8 cellular contexts compared by ENCODE assay signal in genomic region chr5:177317959-177318377, GRCh38. TPM values are rescaled to one million over a fixed set of nuclear protein-coding genes. Genes with fewer than 3 reads are reported as not detected.
DNase-seq lines count a peak whose midpoint lies in the region; ATAC-seq and TF ChIP-seq lines count a peak whose summit lies in the region.

No MANE protein-coding gene starts in this region.

- peak; percentile 94 for TF ChIP-seq CTCF in endodermal cell (conservative IDR thresholded peaks at IDR 0.05)

- peaks cover 0 to 22% (median 10%) of the 10 kb centered on the region in 4 donors for H3K4me1 Mint-ChIP-seq in CD4-positive, CD25-positive, alpha-beta regulatory T cell
- H3K4me1 Mint-ChIP-seq in endodermal cell = peaks cover 6% of the 10 kb centered on the region

- no peak overlapping the region for H3K27ac ChIP-seq in CD4-positive, CD25-positive, alpha-beta regulatory T cell (ENCODE audit: insufficient read depth, low read length, poor library complexity, severe bottlenecking)
- H3K27ac ChIP-seq in endodermal cell (ENCODE audit: low read depth, low read length) = no peak overlapping the region

- H3K9me3 ChIP-seq in CD4-positive, CD25-positive, alpha-beta regulatory T cell (ENCODE audit: control insufficient read depth in 2 of 2, low read length in 2 of 2) = no peaks in the 10 kb centered on the region
- H3K9me3 ChIP-seq in endodermal cell (ENCODE audit: control insufficient read depth, low read length) = peaks cover 9% of the 10 kb centered on the region

- H3K4me3 ChIP-seq in CD4-positive, CD25-positive, alpha-beta regulatory T cell (ENCODE audit: low read depth, low read length) = no peak overlapping the region
- H3K4me3 ChIP-seq in endodermal cell (ENCODE audit: low read length) = no peak overlapping the region

- peaks cover 0 to 5% (median 0%) of the 10 kb centered on the region in 7 donors for H3K9me3 Mint-ChIP-seq in CD4-positive, CD25-positive, alpha-beta regulatory T cell
- H3K9me3 Mint-ChIP-seq in endodermal cell = peaks cover 2% of the 10 kb centered on the region

- POLR2A ChIA-PET in HEK293T (lab: Yijun Ruan, JAX) = no interaction called here

- peak; percentile 52 to 85 (median 69) for DNase-seq in CD4-positive, CD25-positive, alpha-beta regulatory T cell
- DNase-seq in HEK293T (ENCODE audit: extremely low spot score) = peak; percentile 80
- DNase-seq in NOMO-1 treated with DMSO at 0.1 percent for 48 hours (lab: John Stamatoyannopoulos, UW; ENCODE audit: unreplicated experiment) = peak; percentile 67
- DNase-seq in activated CD8-positive, alpha-beta memory T cell treated with anti-CD3 and anti-CD28 coated beads for 1 hour (ENCODE audit: extremely low read depth in 1 of 2, low read depth in 1 of 2) = peak; percentile 42 to 57
- DNase-seq in endodermal cell = peak; percentile 91
- peak; percentile 87 for DNase-seq in mucosa of gallbladder (ENCODE audit: low spot score)
- peak; percentile 59 to 61 for DNase-seq in stimulated activated CD8-positive, alpha-beta memory T cell treated with anti-CD3 and anti-CD28 coated beads, Interleukin-7, amount 100 ng/mL, for 4 hours (ENCODE audit: low read depth in 2 of 2)

- peaks cover 2% of the 10 kb centered on the region for H3K36me3 ChIP-seq in CD4-positive, CD25-positive, alpha-beta regulatory T cell (ENCODE audit: control insufficient read depth, insufficient read depth, low read length)
- H3K36me3 ChIP-seq in endodermal cell (ENCODE audit: control insufficient read depth, insufficient read depth, low read length) = no peaks in the 10 kb centered on the region

- H3K27ac Mint-ChIP-seq in CD4-positive, CD25-positive, alpha-beta regulatory T cell = no peak overlapping the region
- H3K27ac Mint-ChIP-seq in endodermal cell = peak overlapping the region; percentile 80

- 35 to 44% methylated on average over 5 to 7 of the region's 7 CpGs for WGBS in endodermal cell (ENCODE audit: insufficient coverage in 1 of 2, insufficient read length in 1 of 2), 2 experiments

- no peaks in the 10 kb centered on the region for H3K27me3 Mint-ChIP-seq in CD4-positive, CD25-positive, alpha-beta regulatory T cell
- H3K27me3 Mint-ChIP-seq in endodermal cell (ENCODE audit: insufficient read depth) = no peaks in the 10 kb centered on the region

- H3K27me3 ChIP-seq in CD4-positive, CD25-positive, alpha-beta regulatory T cell (ENCODE audit: control insufficient read depth, insufficient read depth, low read length) = no peaks in the 10 kb centered on the region
- H3K27me3 ChIP-seq in endodermal cell (ENCODE audit: control insufficient read depth, insufficient read depth, low read length, poor library complexity, severe bottlenecking) = no peaks in the 10 kb centered on the region

- ATAC-seq in CD4-positive, CD25-positive, alpha-beta regulatory T cell (ENCODE audit: low read depth in 2 of 2) = peak; percentile 62 to 71
- ATAC-seq in HG03196 (IDR thresholded peaks at IDR 0.05; ENCODE audit: unreplicated experiment) = no peak

- peaks cover 16% of the 10 kb centered on the region for H3K36me3 Mint-ChIP-seq in CD4-positive, CD25-positive, alpha-beta regulatory T cell
- H3K36me3 Mint-ChIP-seq in endodermal cell (ENCODE audit: low read depth) = peaks cover 21% of the 10 kb centered on the region

- no peak overlapping the region for H3K9ac ChIP-seq in endodermal cell (ENCODE audit: extremely low read depth, low read length, poor library complexity, severe bottlenecking)

- CTCF ChIA-PET in HEK293T (lab: Yijun Ruan, JAX) = interaction anchor here (0.6 to 1.9 kb wide), 8 partner anchors 8 to 139 kb away, joined by 3 to 9 read pairs (median 4); no protein-coding TSS in a partner anchor

- H3K4me1 ChIP-seq in CD4-positive, CD25-positive, alpha-beta regulatory T cell (ENCODE audit: control insufficient read depth, insufficient read depth, low read length, poor library complexity, severe bottlenecking) = peaks cover 2% of the 10 kb centered on the region
- H3K4me1 ChIP-seq in endodermal cell (ENCODE audit: control insufficient read depth, insufficient read depth, low read length) = no peaks in the 10 kb centered on the region

- no peak overlapping the region for H3K4me3 Mint-ChIP-seq in CD4-positive, CD25-positive, alpha-beta regulatory T cell
- H3K4me3 Mint-ChIP-seq in endodermal cell = no peak overlapping the region

TF ChIP-seq in HEK293T, 16 proteins besides CTCF, POLR2A, EP300 and RAD21:
- no peak for TF ChIP-seq FOXM1 (IDR thresholded peaks at IDR 0.05; ENCODE audit: borderline replicate concordance)
- TF ChIP-seq L3MBTL2 (conservative IDR thresholded peaks at IDR 0.05) = no peak
- no peak for TF ChIP-seq SUZ12 (IDR thresholded peaks at IDR 0.05)
- TF ChIP-seq TARDBP (IDR thresholded peaks at IDR 0.05) = no peak
- TF ChIP-seq HDGF (IDR thresholded peaks at IDR 0.05; ENCODE audit: borderline replicate concordance) = no peak
- no peak for TF ChIP-seq SP1 (IDR thresholded peaks at IDR 0.05)
- TF ChIP-seq FOXK2 (IDR thresholded peaks at IDR 0.05) = no peak
- no peak for TF ChIP-seq PKNOX1 (IDR thresholded peaks at IDR 0.05)
- TF ChIP-seq ARNT (IDR thresholded peaks at IDR 0.05) = no peak
- TF ChIP-seq ZNF384 (IDR thresholded peaks at IDR 0.05) = no peak
- no peak for TF ChIP-seq FOXA1 (IDR thresholded peaks at IDR 0.05)
- no peak for TF ChIP-seq LEF1 (IDR thresholded peaks at IDR 0.05; ENCODE audit: borderline replicate concordance)
- no peak for TF ChIP-seq NFRKB (IDR thresholded peaks at IDR 0.05)
- TF ChIP-seq ELF4 (IDR thresholded peaks at IDR 0.05) = no peak
- no peak for TF ChIP-seq CTBP1 (IDR thresholded peaks at IDR 0.05; ENCODE audit: borderline replicate concordance)
- TF ChIP-seq BHLHE40 (IDR thresholded peaks at IDR 0.05; ENCODE audit: borderline replicate concordance) = no peak

RNA-seq across cellular contexts. Expression of gene MXD3, which starts 6.3 kb away (rescaled TPM):
- total RNA-seq in CD4-positive, CD25-positive, alpha-beta regulatory T cell = 8.7 TPM
- polyA plus RNA-seq in CD4-positive, CD25-positive, alpha-beta regulatory T cell = 1 to 10 TPM in 1 of 4 donors, under 1 TPM in 3; 0.36 to 2.8 (median 0.84) TPM
- 10 to 100 TPM; 14.2 to 20.4 TPM for total RNA-seq in endodermal cell
- polyA plus RNA-seq in endodermal cell (2013, experiment 1 of 2) = 49.5 TPM
- polyA plus RNA-seq in endodermal cell (2013, experiment 2 of 2) = 49.8 TPM
- 9.7 TPM for total RNA-seq in mucosa of gallbladder

RNA-seq across cellular contexts. Expression of gene PRELID1, which starts 14.4 kb away (rescaled TPM):
- 60.6 TPM for total RNA-seq in CD4-positive, CD25-positive, alpha-beta regulatory T cell
- polyA plus RNA-seq in CD4-positive, CD25-positive, alpha-beta regulatory T cell = 100 to 1,000 TPM; 185 to 210 (median 192) TPM
- total RNA-seq in endodermal cell (100 to 1,000 TPM; 157 to 165 TPM), mucosa of gallbladder (106 TPM)
- 147 TPM for polyA plus RNA-seq in endodermal cell (2013, experiment 1 of 2)
- polyA plus RNA-seq in endodermal cell (2013, experiment 2 of 2) = 149 TPM

RNA-seq across cellular contexts. Expression of gene RAB24, which starts 14.4 kb away (rescaled TPM):
- 15.3 TPM for total RNA-seq in CD4-positive, CD25-positive, alpha-beta regulatory T cell
- polyA plus RNA-seq in CD4-positive, CD25-positive, alpha-beta regulatory T cell = 10 to 100 TPM in 2 of 4 donors, 1 to 10 TPM in 2; 5.1 to 12.8 (median 10.1) TPM
- total RNA-seq in endodermal cell = 10 to 100 TPM; 13.8 to 25.1 TPM
- 18.1 TPM for polyA plus RNA-seq in endodermal cell (2013, experiment 1 of 2)
- polyA plus RNA-seq in endodermal cell (2013, experiment 2 of 2) = 16.1 TPM
- 61.0 TPM for total RNA-seq in mucosa of gallbladder

RNA-seq across cellular contexts. Expression of gene LMAN2, which starts 33.5 kb away (rescaled TPM):
- total RNA-seq in CD4-positive, CD25-positive, alpha-beta regulatory T cell = 77.9 TPM
- 100 to 1,000 TPM; 227 to 289 (median 240) TPM for polyA plus RNA-seq in CD4-positive, CD25-positive, alpha-beta regulatory T cell
- total RNA-seq in endodermal cell (100 to 1,000 TPM; 119 to 128 TPM), mucosa of gallbladder (184 TPM)
- 116 TPM for polyA plus RNA-seq in endodermal cell (2013, experiment 1 of 2)
- 116 TPM for polyA plus RNA-seq in endodermal cell (2013, experiment 2 of 2)

RNA-seq across cellular contexts. Expression of gene RGS14, which starts 39.8 kb away (rescaled TPM):
- 93.3 TPM for total RNA-seq in CD4-positive, CD25-positive, alpha-beta regulatory T cell
- 10 to 100 TPM; 40.1 to 59.8 (median 52.7) TPM for polyA plus RNA-seq in CD4-positive, CD25-positive, alpha-beta regulatory T cell
- total RNA-seq in endodermal cell (10 to 100 TPM; 14.2 to 21.9 TPM), mucosa of gallbladder (46.3 TPM)
- polyA plus RNA-seq in endodermal cell (2013, experiment 1 of 2) = 17.1 TPM
- polyA plus RNA-seq in endodermal cell (2013, experiment 2 of 2) = 18.7 TPM
